Comparison of ENCODE assay signal across 36 cellular contexts in genomic region chr4:174381419-174381818, GRCh38.
"Had no signal": no experiment of that assay in that cellular context is flagged by ENCODE, and none has a peak within 500 bp of the region (broad histone marks: within the 10 kb centered on the region; RNA-seq: fewer than 3 reads in every experiment).

No MANE protein-coding gene starts in this region.

- H3K4me3 Mint-ChIP-seq: activated CD4-positive, alpha-beta memory T cell treated with anti-CD3 and anti-CD28 coated beads, Interleukin-2, amount 10 ng/mL, durations not matched to agents 7 days and 5 days; activated CD8-positive, alpha-beta memory T cell treated with anti-CD3 and anti-CD28 coated beads, Interleukin-2, amount 10 ng/mL, durations not matched to agents 7 days and 5 days; activated naive CD4-positive, alpha-beta T cell treated with anti-CD3 and anti-CD28 coated beads, Interleukin-2, amount 50 U/mL, for 24 hours; activated naive CD8-positive, alpha-beta T cell treated with anti-CD3 and anti-CD28 coated beads, Interleukin-2, amount 10 ng/mL, durations not matched to agents 7 days and 5 days; activated T-helper 17 cell treated with anti-CD3 and anti-CD28 coated beads, Interleukin-2, amount 50 U/mL, for 72 hours; central memory CD8-positive, alpha-beta T cell; T-helper 1 cell treated with Interleukin-12 subunit alpha and Interleukin-12 subunit beta and Interleukin-4 antibody, amounts not matched to agents 30 μg/mL and 1 μg/mL, for 36 hours had no signal

- H3K4me1 Mint-ChIP-seq: activated CD4-positive, alpha-beta memory T cell treated with anti-CD3 and anti-CD28 coated beads, Interleukin-2, amount 10 ng/mL, durations not matched to agents 7 days and 5 days; activated CD8-positive, alpha-beta memory T cell treated with anti-CD3 and anti-CD28 coated beads, Interleukin-2, amount 10 ng/mL, durations not matched to agents 7 days and 5 days; activated naive CD4-positive, alpha-beta T cell treated with anti-CD3 and anti-CD28 coated beads, Interleukin-2, amount 50 U/mL, for 24 hours; activated naive CD8-positive, alpha-beta T cell treated with anti-CD3 and anti-CD28 coated beads, Interleukin-2, amount 10 ng/mL, durations not matched to agents 7 days and 5 days; activated T-helper 17 cell treated with anti-CD3 and anti-CD28 coated beads, Interleukin-2, amount 50 U/mL, for 72 hours; central memory CD8-positive, alpha-beta T cell had no signal

- H3K4me3 ChIP-seq: ascending aorta, cardiac muscle cell, MG63, SJCRH30, SK-N-MC had no signal

- H3K4me1 ChIP-seq: ascending aorta, SJCRH30 had no signal

- H3K36me3 ChIP-seq: ascending aorta, cardiac muscle cell, MG63, SJCRH30 had no signal

- H3K27ac ChIP-seq: ascending aorta, cardiac muscle cell, SJCRH30, SK-N-MC, VCaP had no signal

- H3K27me3 ChIP-seq: ascending aorta, cardiac muscle cell, MG63, SJCRH30 had no signal

- H3K36me3 Mint-ChIP-seq: activated CD8-positive, alpha-beta memory T cell treated with anti-CD3 and anti-CD28 coated beads, Interleukin-2, amount 10 ng/mL, durations not matched to agents 7 days and 5 days; activated naive CD4-positive, alpha-beta T cell treated with anti-CD3 and anti-CD28 coated beads, Interleukin-2, amount 50 U/mL, for 24 hours; activated naive CD8-positive, alpha-beta T cell treated with anti-CD3 and anti-CD28 coated beads, Interleukin-2, amount 10 ng/mL, durations not matched to agents 7 days and 5 days had no signal

- ATAC-seq: activated CD8-positive, alpha-beta memory T cell treated with anti-CD3 and anti-CD28 coated beads, Interleukin-2, amount 10 ng/mL, durations not matched to agents 7 days and 5 days; activated T-helper 17 cell treated with anti-CD3 and anti-CD28 coated beads, Interleukin-2, amount 50 U/mL, for 72 hours; Panc1 had no signal

- H3K9me3 Mint-ChIP-seq: activated CD4-positive, alpha-beta memory T cell treated with anti-CD3 and anti-CD28 coated beads, Interleukin-2, amount 10 ng/mL, durations not matched to agents 7 days and 5 days; activated naive CD4-positive, alpha-beta T cell treated with anti-CD3 and anti-CD28 coated beads, Interleukin-2, amount 50 U/mL, for 24 hours; activated naive CD8-positive, alpha-beta T cell treated with anti-CD3 and anti-CD28 coated beads, Interleukin-2, amount 10 ng/mL, durations not matched to agents 7 days and 5 days; activated T-helper 17 cell treated with anti-CD3 and anti-CD28 coated beads, Interleukin-2, amount 50 U/mL, for 72 hours; central memory CD8-positive, alpha-beta T cell; T-helper 1 cell treated with Interleukin-12 subunit alpha and Interleukin-12 subunit beta and Interleukin-4 antibody, amounts not matched to agents 30 μg/mL and 1 μg/mL, for 36 hours had no signal

- H3K27ac Mint-ChIP-seq: activated CD4-positive, alpha-beta memory T cell treated with anti-CD3 and anti-CD28 coated beads, Interleukin-2, amount 10 ng/mL, durations not matched to agents 7 days and 5 days; activated CD8-positive, alpha-beta memory T cell treated with anti-CD3 and anti-CD28 coated beads, Interleukin-2, amount 10 ng/mL, durations not matched to agents 7 days and 5 days; activated naive CD4-positive, alpha-beta T cell treated with anti-CD3 and anti-CD28 coated beads, Interleukin-2, amount 50 U/mL, for 24 hours; activated naive CD8-positive, alpha-beta T cell treated with anti-CD3 and anti-CD28 coated beads, Interleukin-2, amount 10 ng/mL, durations not matched to agents 7 days and 5 days; activated T-helper 17 cell treated with anti-CD3 and anti-CD28 coated beads, Interleukin-2, amount 50 U/mL, for 72 hours; T-helper 1 cell treated with Interleukin-12 subunit alpha and Interleukin-12 subunit beta and Interleukin-4 antibody, amounts not matched to agents 30 μg/mL and 1 μg/mL, for 36 hours had no signal

- H3K9me3 ChIP-seq: ascending aorta, MG63, SJCRH30 had no signal

- DNase-seq: activated CD4-positive, alpha-beta memory T cell treated with anti-CD3 and anti-CD28 coated beads, Interleukin-2, amount 10 ng/mL, durations not matched to agents 7 days and 5 days; activated CD4-positive, alpha-beta T cell treated with anti-CD3 and anti-CD28 coated beads for 1 hour; activated CD4-positive, alpha-beta T cell treated with anti-CD3 and anti-CD28 coated beads for 48 hours; activated CD4-positive, CD25-positive, alpha-beta regulatory T cell; activated CD8-positive, alpha-beta memory T cell treated with anti-CD3 and anti-CD28 coated beads for 24 hours; activated CD8-positive, alpha-beta memory T cell treated with anti-CD3 and anti-CD28 coated beads, Interleukin-2, amount 10 ng/mL, durations not matched to agents 7 days and 5 days; activated CD8-positive, alpha-beta memory T cell treated with anti-CD3 and anti-CD28 coated beads, Interleukin-2, amount 50 U/mL, for 48 hours; activated gamma-delta T cell; activated naive CD4-positive, alpha-beta T cell treated with Interleukin-2 at 50 U/mL for 16 hours; activated naive CD8-positive, alpha-beta T cell treated with anti-CD3 and anti-CD28 coated beads, Interleukin-2, amount 10 ng/mL, durations not matched to agents 7 days and 5 days; activated T-cell treated with anti-CD3 and anti-CD28 coated beads, Interleukin-2, amount 50 U/mL, for 48 hours; amygdala; Kasumi-1; MG63; NCI-H1048; NCI-H1105 treated with DMSO at 0.1 percent for 48 hours; NCI-H1436; NCI-H1694; NCI-H1930; NCI-H2081 treated with DMSO at 0.1 percent for 48 hours; NCI-H226; NCI-H446 treated with DMSO at 0.1 percent for 48 hours; NCI-H524; NCI-H69; NCI-H82; SHP77; SJCRH30 had no signal
